In genomic region chr13:47908200-47908902, GRCh38 we compare ENCODE assay signal across 1 cellular context.
TF ChIP-seq lines count a peak whose summit lies in the region.

No MANE protein-coding gene starts in this region.

TF ChIP-seq in HepG2, 621 proteins besides CTCF, POLR2A, EP300 and RAD21 (continued from another document):
- TF ChIP-seq NR2F6 (IDR thresholded peaks at IDR 0.05) (peak; percentile 18; the same call in 1 of the 2 replicates), NR2F6 (CRISPR knock-in tag; IDR thresholded peaks at IDR 0.05) (peak; percentile 38; the same call in 1 of the 2 replicates), ZNF572 (CRISPR knock-in tag; IDR thresholded peaks at IDR 0.05) (no peak), MAFK (conservative IDR thresholded peaks at IDR 0.05 in 1 of 2, IDR thresholded peaks at IDR 0.05 in 1 of 2; ENCODE audit: low read length in 2 of 2) (peak; percentile 45 to 66; a peak in 3 of 4 replicates), ZNF326 (CRISPR knock-in tag; IDR thresholded peaks at IDR 0.05; ENCODE audit: borderline replicate concordance) (no peak), HDAC1 (CRISPR knock-in tag; IDR thresholded peaks at IDR 0.05) (0 out of 2 replicates have a peak, but pooled peaks have one; percentile 51), SOX5 (CRISPR knock-in tag; IDR thresholded peaks at IDR 0.05; ENCODE audit: borderline replicate concordance) (peak; percentile 15; the same call in 1 of the 2 replicates), PAWR (CRISPR knock-in tag; IDR thresholded peaks at IDR 0.05; ENCODE audit: borderline replicate concordance) (no peak), SALL1 (CRISPR knock-in tag; IDR thresholded peaks at IDR 0.05) (peak; percentile 74), XRCC5 (optimal IDR thresholded peaks at IDR 0.05; ENCODE audit: low read length) (peak; percentile 36), YEATS4 (CRISPR knock-in tag; IDR thresholded peaks at IDR 0.05; ENCODE audit: borderline replicate concordance) (peak; percentile 43; the same call in 1 of the 2 replicates), FOXK1 (CRISPR knock-in tag; IDR thresholded peaks at IDR 0.05; ENCODE audit: borderline replicate concordance, low read depth) (peak; percentile 27; the same call in 1 of the 2 replicates), RARA (CRISPR knock-in tag; IDR thresholded peaks at IDR 0.05) (0 out of 2 replicates have a peak, but pooled peaks have one; percentile 6), PAXIP1 (CRISPR knock-in tag; conservative IDR thresholded peaks at IDR 0.05) (0 out of 2 replicates have a peak, but pooled peaks have one; percentile 45), FOXA3 (CRISPR knock-in tag; IDR thresholded peaks at IDR 0.05) (peak; percentile 79), ETV5 (CRISPR knock-in tag; IDR thresholded peaks at IDR 0.05; ENCODE audit: borderline replicate concordance) (peak; percentile 29; the same call in 1 of the 2 replicates)
- TF ChIP-seq, protein P1, sequence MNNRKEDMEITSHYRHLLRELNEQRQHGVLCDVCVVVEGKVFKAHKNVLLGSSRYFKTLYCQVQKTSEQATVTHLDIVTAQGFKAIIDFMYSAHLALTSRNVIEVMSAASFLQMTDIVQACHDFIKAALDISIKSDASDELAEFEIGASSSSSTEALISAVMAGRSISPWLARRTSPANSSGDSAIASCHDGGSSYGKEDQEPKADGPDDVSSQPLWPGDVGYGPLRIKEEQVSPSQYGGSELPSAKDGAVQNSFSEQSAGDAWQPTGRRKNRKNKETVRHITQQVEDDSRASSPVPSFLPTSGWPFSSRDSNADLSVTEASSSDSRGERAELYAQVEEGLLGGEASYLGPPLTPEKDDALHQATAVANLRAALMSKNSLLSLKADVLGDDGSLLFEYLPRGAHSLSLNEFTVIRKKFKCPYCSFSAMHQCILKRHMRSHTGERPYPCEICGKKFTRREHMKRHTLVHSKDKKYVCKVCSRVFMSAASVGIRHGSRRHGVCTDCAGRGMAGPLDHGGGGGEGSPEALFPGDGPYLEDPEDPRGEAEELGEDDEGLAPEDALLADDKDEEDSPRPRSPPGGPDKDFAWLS (CRISPR knock-in tag; IDR thresholded peaks at IDR 0.05; ENCODE audit: borderline replicate concordance), result no peak
- TF ChIP-seq, protein P2, sequence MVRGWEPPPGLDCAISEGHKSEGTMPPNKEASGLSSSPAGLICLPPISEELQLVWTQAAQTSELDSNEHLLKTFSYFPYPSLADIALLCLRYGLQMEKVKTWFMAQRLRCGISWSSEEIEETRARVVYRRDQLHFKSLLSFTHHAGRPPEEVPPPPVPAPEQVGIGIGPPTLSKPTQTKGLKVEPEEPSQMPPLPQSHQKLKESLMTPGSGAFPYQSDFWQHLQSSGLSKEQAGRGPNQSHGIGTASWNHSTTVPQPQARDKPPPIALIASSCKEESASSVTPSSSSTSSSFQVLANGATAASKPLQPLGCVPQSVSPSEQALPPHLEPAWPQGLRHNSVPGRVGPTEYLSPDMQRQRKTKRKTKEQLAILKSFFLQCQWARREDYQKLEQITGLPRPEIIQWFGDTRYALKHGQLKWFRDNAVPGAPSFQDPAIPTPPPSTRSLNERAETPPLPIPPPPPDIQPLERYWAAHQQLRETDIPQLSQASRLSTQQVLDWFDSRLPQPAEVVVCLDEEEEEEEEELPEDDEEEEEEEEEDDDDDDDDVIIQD (CRISPR knock-in tag; IDR thresholded peaks at IDR 0.05; ENCODE audit: low read depth), result peak; percentile 53; the same call in 1 of the 2 replicates
